ENCODE assay signal across 2 cellular contexts in genomic region chr2:42164971-42165370, GRCh38.
TF ChIP-seq lines count a peak whose summit lies in the region.

No MANE protein-coding gene starts in this region.

TF ChIP-seq in Ishikawa, 13 proteins besides CTCF, POLR2A, EP300 and RAD21 (continued from another document):
- TF ChIP-seq MAX (IDR thresholded peaks at IDR 0.05): no peak
- TF ChIP-seq TEAD4 (IDR thresholded peaks at IDR 0.05): no peak
- no peak for TF ChIP-seq USF1 (IDR thresholded peaks at IDR 0.05)
- no peak for TF ChIP-seq ZBTB7A (IDR thresholded peaks at IDR 0.05; ENCODE audit: low read depth)
TF ChIP-seq in Ishikawa: peak in this region for 1.

TF ChIP-seq in H1, 55 proteins besides CTCF, POLR2A, EP300 and RAD21 (continued from another document):
- TF ChIP-seq SIN3A (conservative IDR thresholded peaks at IDR 0.05 in 1 of 2, IDR thresholded peaks at IDR 0.05 in 1 of 2; ENCODE audit: low read depth in 1 of 2, low read length in 2 of 2) (no peak), FOSL1 (IDR thresholded peaks at IDR 0.05; ENCODE audit: insufficient read depth, low read depth, low read length) (no peak), SAP30 (IDR thresholded peaks at IDR 0.05; ENCODE audit: insufficient read depth, insufficient replicate concordance, low read length) (no peak), SIRT6 (IDR thresholded peaks at IDR 0.05; ENCODE audit: low read length) (no peak), KDM4A (IDR thresholded peaks at IDR 0.05; ENCODE audit: low read depth, low read length, severe bottlenecking) (no peak), CEBPB (IDR thresholded peaks at IDR 0.05; ENCODE audit: low read depth, low read length) (peak; percentile 31; the same call in 1 of the 2 replicates)
